1 cellular context compared by ENCODE assay signal in the genomic region with DNA sequence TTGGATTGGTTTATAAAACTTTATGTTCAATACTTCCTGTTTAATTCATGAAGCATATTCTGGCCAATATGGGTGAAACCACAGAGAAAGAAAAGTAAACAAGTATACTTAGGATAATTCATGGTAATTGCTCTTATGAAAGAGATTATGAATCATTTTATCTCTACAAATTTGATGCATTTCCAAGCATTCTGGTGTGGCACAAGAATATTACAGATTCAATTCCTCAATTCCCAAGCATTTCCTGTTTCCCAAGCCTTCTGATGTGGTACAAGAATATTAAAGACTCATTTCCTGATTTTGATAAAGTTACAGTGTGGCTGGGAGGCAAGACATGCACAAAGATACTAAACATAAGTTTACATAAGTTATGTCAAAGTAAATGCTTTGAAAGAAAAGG.
TF ChIP-seq lines count a peak whose summit lies in the region.

No MANE protein-coding gene starts in this region.

TF ChIP-seq in HEK293, 187 proteins besides CTCF, POLR2A, EP300 and RAD21 (continued from another document):
- TF ChIP-seq PRDM10 (tag by site-specific recombination; IDR thresholded peaks at IDR 0.05) = 0 out of 2 replicates have a peak, but pooled peaks have one; percentile 18
